Comparison of ENCODE assay signal across 1 cellular context in genomic region chr6:37244430-37245310, GRCh38.
A peak's percentile ranks its signal among the peaks of the same experiment; 100 is the strongest.
TF ChIP-seq lines count a peak whose summit lies in the region.

No MANE protein-coding gene starts in this region.

TF ChIP-seq in HEK293, 187 proteins besides CTCF, POLR2A, EP300 and RAD21 (continued from another document and continues in another):
- TF ChIP-seq ZFP69B (tag by site-specific recombination; IDR thresholded peaks at IDR 0.05) (peak; percentile 84), ZNF449 (tag by site-specific recombination; IDR thresholded peaks at IDR 0.05) (peak; percentile 99), ZNF610 (tag by site-specific recombination; IDR thresholded peaks at IDR 0.05; ENCODE audit: borderline replicate concordance) (peak; percentile 29; the same call in 1 of the 2 replicates), ZNF175 (tag by site-specific recombination; IDR thresholded peaks at IDR 0.05) (no peak), HIC1 (tag by site-specific recombination; IDR thresholded peaks at IDR 0.05) (peak; percentile 79), SCRT1 (tag by site-specific recombination; IDR thresholded peaks at IDR 0.05; ENCODE audit: borderline replicate concordance) (peak; percentile 97), ZNF19 (tag by site-specific recombination; IDR thresholded peaks at IDR 0.05; ENCODE audit: low read depth) (no peak), ZFP3 (tag by site-specific recombination; IDR thresholded peaks at IDR 0.05; ENCODE audit: low read depth) (no peak), ZSCAN16 (tag by site-specific recombination; IDR thresholded peaks at IDR 0.05) (peak; percentile 56), ZNF433 (tag by site-specific recombination; IDR thresholded peaks at IDR 0.05; ENCODE audit: low read depth) (no peak), ZNF792 (tag by site-specific recombination; IDR thresholded peaks at IDR 0.05) (no peak; the same call in 1 of the 2 replicates), ZNF664 (tag by site-specific recombination; IDR thresholded peaks at IDR 0.05) (peak; percentile 60; the same call in 1 of the 2 replicates), ZNF558 (tag by site-specific recombination; IDR thresholded peaks at IDR 0.05) (peak; percentile 78; the same call in 1 of the 2 replicates), ZNF521 (tag by site-specific recombination; IDR thresholded peaks at IDR 0.05) (no peak), SETDB1 (IDR thresholded peaks at IDR 0.05; ENCODE audit: insufficient read length, low read length) (peak; percentile 56), ZEB2 (tag by site-specific recombination; IDR thresholded peaks at IDR 0.05) (peak; percentile 97), ZNF529 (tag by site-specific recombination; IDR thresholded peaks at IDR 0.05; ENCODE audit: insufficient replicate concordance) (no peak), ZBTB10 (tag by site-specific recombination; IDR thresholded peaks at IDR 0.05) (0 out of 2 replicates have a peak, but pooled peaks have one; percentile 9), ZNF785 (tag by site-specific recombination; IDR thresholded peaks at IDR 0.05) (no peak), ZNF146 (tag by site-specific recombination; IDR thresholded peaks at IDR 0.05) (0 out of 2 replicates have a peak, but pooled peaks have one; percentile 8), PRDM10 (tag by site-specific recombination; IDR thresholded peaks at IDR 0.05) (peak; percentile 92), KLF7 (tag by site-specific recombination; IDR thresholded peaks at IDR 0.05; ENCODE audit: borderline replicate concordance) (no peak), ZNF184 (tag by site-specific recombination; IDR thresholded peaks at IDR 0.05) (peak; percentile 80), ZNF366 (tag by site-specific recombination; conservative IDR thresholded peaks at IDR 0.05) (peak; percentile 81), ZSCAN5A (tag by site-specific recombination; IDR thresholded peaks at IDR 0.05) (no peak), ZNF677 (tag by site-specific recombination; IDR thresholded peaks at IDR 0.05) (0 out of 2 replicates have a peak, but pooled peaks have one; percentile 67), ZSCAN30 (tag by site-specific recombination; IDR thresholded peaks at IDR 0.05) (peak; percentile 78), ZNF24 (tag by site-specific recombination; IDR thresholded peaks at IDR 0.05) (peak; percentile 95), ZNF266 (tag by site-specific recombination; IDR thresholded peaks at IDR 0.05; ENCODE audit: low read depth) (no peak), AEBP2 (tag by site-specific recombination; IDR thresholded peaks at IDR 0.05; ENCODE audit: borderline replicate concordance) (no peak), ZBTB1 (tag by site-specific recombination; IDR thresholded peaks at IDR 0.05) (no peak), ZNF16 (tag by site-specific recombination; IDR thresholded peaks at IDR 0.05; ENCODE audit: low read depth) (no peak), ZNF140 (tag by site-specific recombination; IDR thresholded peaks at IDR 0.05) (no peak), ZNF660 (tag by site-specific recombination; IDR thresholded peaks at IDR 0.05) (peak; percentile 85; the same call in 1 of the 2 replicates), ZFP37 (tag by site-specific recombination; IDR thresholded peaks at IDR 0.05) (0 out of 2 replicates have a peak, but pooled peaks have one; percentile 20), OSR2 (tag by site-specific recombination; IDR thresholded peaks at IDR 0.05) (peak; percentile 29; the same call in 1 of the 2 replicates), REPIN1 (tag by site-specific recombination; IDR thresholded peaks at IDR 0.05; ENCODE audit: low read depth) (no peak), ZNF549 (tag by site-specific recombination; IDR thresholded peaks at IDR 0.05) (no peak), ZNF621 (tag by site-specific recombination; IDR thresholded peaks at IDR 0.05) (no peak), ZNF10 (tag by site-specific recombination; IDR thresholded peaks at IDR 0.05) (no peak), ZNF518A (tag by site-specific recombination; conservative IDR thresholded peaks at IDR 0.05; ENCODE audit: low read depth) (peak; percentile 66), ZNF600 (tag by site-specific recombination; IDR thresholded peaks at IDR 0.05) (peak; percentile 56; the same call in 1 of the 2 replicates), ZNF362 (tag by site-specific recombination; IDR thresholded peaks at IDR 0.05) (peak; percentile 71; the same call in 1 of the 2 replicates)
